Comparison of ENCODE assay signal across 8 cellular contexts in genomic region chr19:45250832-45251451, GRCh38.
DNase-seq lines count a peak whose midpoint lies in the region; ATAC-seq and TF ChIP-seq lines count a peak whose summit lies in the region.

TSS of gene MARK4 (plus strand) at chr19:45251271. CDS start at chr19:45251589, 318 bp downstream.

- H3K4me3 ChIP-seq in coronary artery, result peak within 1 kb of the TSS; percentile 93

- peak; percentile 86 for DNase-seq in 8988T
- peak; percentile 48 for DNase-seq in NCI-H2227 treated with DMSO at 0.1 percent for 48 hours (lab: John Stamatoyannopoulos, UW)
- DNase-seq in activated CD4-positive, alpha-beta T cell treated with anti-CD3 and anti-CD28 coated beads for 48 hours, result peak; percentile 57
- DNase-seq in coronary artery (ENCODE audit: low spot score), result no peak
- DNase-seq in left kidney (ENCODE audit: low read depth, low spot score), result peak; percentile 78
- peak; percentile 33 for DNase-seq in stimulated activated CD4-positive, alpha-beta T cell treated with anti-CD3 and anti-CD28 coated beads, Interleukin-1b, Interleukin-23, amount 100 ng/mL, for 48 hours
- no peak for DNase-seq in amniotic stem cell (lab: John Stamatoyannopoulos, UW)

- TF ChIP-seq CTCF in coronary artery (IDR thresholded peaks at IDR 0.05), result no peak

- ATAC-seq in GM18909 (IDR thresholded peaks at IDR 0.05; ENCODE audit: poor library complexity, unreplicated experiment), result peak; percentile 41

- peak within 1 kb of the TSS; percentile 62 to 77 for H3K27ac ChIP-seq in coronary artery

Comparison
In these comparisons a context has a peak if more than half of its experiments do, and no peak if none do; other contexts are left out.
1. DNase-seq: peak in 8988T (single experiment), NCI-H2227 treated with DMSO at 0.1 percent for 48 hours (single experiment), activated CD4-positive, alpha-beta T cell treated with anti-CD3 and anti-CD28 coated beads for 48 hours (single experiment), left kidney (single experiment) and stimulated activated CD4-positive, alpha-beta T cell treated with anti-CD3 and anti-CD28 coated beads, Interleukin-1b, Interleukin-23, amount 100 ng/mL, for 48 hours (single experiment); none in coronary artery (single experiment) and amniotic stem cell (single experiment).